1 cellular context compared by ENCODE assay signal in genomic region chr19:53424968-53425597, GRCh38.
TF ChIP-seq lines count a peak whose summit lies in the region.

No MANE protein-coding gene starts in this region.

TF ChIP-seq in K562, 482 proteins besides CTCF, POLR2A, EP300 and RAD21:
- TF ChIP-seq ZNF75A (CRISPR knock-in tag; IDR thresholded peaks at IDR 0.05) (no peak), ARID2 (IDR thresholded peaks at IDR 0.05) (0 out of 2 replicates have a peak, but pooled peaks have one; percentile 19), ZNF717 (CRISPR knock-in tag; IDR thresholded peaks at IDR 0.05) (no peak), EGR1 (conservative IDR thresholded peaks at IDR 0.05) (peak; percentile 44; the same call in 1 of the 2 replicates), MAZ (CRISPR knock-in tag; conservative IDR thresholded peaks at IDR 0.05 in 1 of 2, IDR thresholded peaks at IDR 0.05 in 1 of 2) (0 out of 4 replicates have a peak, but pooled peaks of 1 of the 2 experiments have one; percentile 21), ZNF395 (CRISPR knock-in tag; IDR thresholded peaks at IDR 0.05) (no peak), ZSCAN29 (IDR thresholded peaks at IDR 0.05) (no peak), STAT5A (IDR thresholded peaks at IDR 0.05; ENCODE audit: borderline replicate concordance, low read length) (no peak), JUN (IDR thresholded peaks at IDR 0.05; ENCODE audit: borderline replicate concordance, low read depth, low read length) (no peak), JUN (CRISPR knock-in tag; IDR thresholded peaks at IDR 0.05; ENCODE audit: borderline replicate concordance) (no peak), GABPB2 (CRISPR knock-in tag; conservative IDR thresholded peaks at IDR 0.05) (no peak), SMC3 (conservative IDR thresholded peaks at IDR 0.05; ENCODE audit: insufficient read depth, low read depth, low read length) (peak; percentile 60), HES1 (IDR thresholded peaks at IDR 0.05; ENCODE audit: low read depth) (no peak), THRAP3 (IDR thresholded peaks at IDR 0.05; ENCODE audit: borderline replicate concordance) (no peak), ZFP30 (CRISPR knock-in tag; IDR thresholded peaks at IDR 0.05; ENCODE audit: borderline replicate concordance) (no peak), ZNF41 (CRISPR knock-in tag; conservative IDR thresholded peaks at IDR 0.05) (no peak), TEAD2 (tag; IDR thresholded peaks at IDR 0.05) (no peak), SMAD3 (CRISPR knock-in tag; conservative IDR thresholded peaks at IDR 0.05) (no peak), CCNT2 (IDR thresholded peaks at IDR 0.05; ENCODE audit: borderline replicate concordance, extremely low read depth, insufficient read length, low read depth, low read length) (no peak), CC2D1A (IDR thresholded peaks at IDR 0.05) (0 out of 2 replicates have a peak, but pooled peaks have one; percentile 46), NCOR1 (IDR thresholded peaks at IDR 0.05) (no peak), GTF3C2 (IDR thresholded peaks at IDR 0.05; ENCODE audit: borderline replicate concordance, extremely low read depth, insufficient read length) (no peak), SMARCA5 (IDR thresholded peaks at IDR 0.05) (no peak), ZNF655 (CRISPR knock-in tag; IDR thresholded peaks at IDR 0.05) (no peak)
- TF ChIP-seq, protein P1, sequence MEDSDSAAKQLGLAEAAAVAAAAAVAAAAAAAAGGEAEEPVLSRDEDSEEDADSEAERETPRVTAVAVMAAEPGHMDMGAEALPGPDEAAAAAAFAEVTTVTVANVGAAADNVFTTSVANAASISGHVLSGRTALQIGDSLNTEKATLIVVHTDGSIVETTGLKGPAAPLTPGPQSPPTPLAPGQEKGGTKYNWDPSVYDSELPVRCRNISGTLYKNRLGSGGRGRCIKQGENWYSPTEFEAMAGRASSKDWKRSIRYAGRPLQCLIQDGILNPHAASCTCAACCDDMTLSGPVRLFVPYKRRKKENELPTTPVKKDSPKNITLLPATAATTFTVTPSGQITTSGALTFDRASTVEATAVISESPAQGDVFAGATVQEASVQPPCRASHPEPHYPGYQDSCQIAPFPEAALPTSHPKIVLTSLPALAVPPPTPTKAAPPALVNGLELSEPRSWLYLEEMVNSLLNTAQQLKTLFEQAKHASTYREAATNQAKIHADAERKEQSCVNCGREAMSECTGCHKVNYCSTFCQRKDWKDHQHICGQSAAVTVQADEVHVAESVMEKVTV (CRISPR knock-in tag; IDR thresholded peaks at IDR 0.05) = peak; percentile 32; the same call in 1 of the 2 replicates
- TF ChIP-seq, protein P2, sequence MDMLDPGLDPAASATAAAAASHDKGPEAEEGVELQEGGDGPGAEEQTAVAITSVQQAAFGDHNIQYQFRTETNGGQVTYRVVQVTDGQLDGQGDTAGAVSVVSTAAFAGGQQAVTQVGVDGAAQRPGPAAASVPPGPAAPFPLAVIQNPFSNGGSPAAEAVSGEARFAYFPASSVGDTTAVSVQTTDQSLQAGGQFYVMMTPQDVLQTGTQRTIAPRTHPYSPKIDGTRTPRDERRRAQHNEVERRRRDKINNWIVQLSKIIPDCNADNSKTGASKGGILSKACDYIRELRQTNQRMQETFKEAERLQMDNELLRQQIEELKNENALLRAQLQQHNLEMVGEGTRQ (CRISPR knock-in tag; IDR thresholded peaks at IDR 0.05) = no peak
- TF ChIP-seq, protein P3, sequence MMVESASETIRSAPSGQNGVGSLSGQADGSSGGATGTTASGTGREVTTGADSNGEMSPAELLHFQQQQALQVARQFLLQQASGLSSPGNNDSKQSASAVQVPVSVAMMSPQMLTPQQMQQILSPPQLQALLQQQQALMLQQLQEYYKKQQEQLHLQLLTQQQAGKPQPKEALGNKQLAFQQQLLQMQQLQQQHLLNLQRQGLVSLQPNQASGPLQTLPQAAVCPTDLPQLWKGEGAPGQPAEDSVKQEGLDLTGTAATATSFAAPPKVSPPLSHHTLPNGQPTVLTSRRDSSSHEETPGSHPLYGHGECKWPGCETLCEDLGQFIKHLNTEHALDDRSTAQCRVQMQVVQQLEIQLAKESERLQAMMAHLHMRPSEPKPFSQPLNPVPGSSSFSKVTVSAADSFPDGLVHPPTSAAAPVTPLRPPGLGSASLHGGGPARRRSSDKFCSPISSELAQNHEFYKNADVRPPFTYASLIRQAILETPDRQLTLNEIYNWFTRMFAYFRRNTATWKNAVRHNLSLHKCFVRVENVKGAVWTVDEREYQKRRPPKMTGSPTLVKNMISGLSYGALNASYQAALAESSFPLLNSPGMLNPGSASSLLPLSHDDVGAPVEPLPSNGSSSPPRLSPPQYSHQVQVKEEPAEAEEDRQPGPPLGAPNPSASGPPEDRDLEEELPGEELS (CRISPR knock-in tag; IDR thresholded peaks at IDR 0.05; ENCODE audit: borderline replicate concordance) = no peak
TF ChIP-seq in K562: peak in this region for 6.
